Comparison of ENCODE assay signal across 24 cellular contexts in genomic region chr21:33815153-33815707, GRCh38.
DNase-seq lines count a peak whose midpoint lies in the region; ATAC-seq and TF ChIP-seq lines count a peak whose summit lies in the region.
"Had no signal": no experiment of that assay in that cellular context is flagged by ENCODE, and none has a peak within 500 bp of the region (broad histone marks: within the 10 kb centered on the region; RNA-seq: fewer than 3 reads in every experiment).

No MANE protein-coding gene starts in this region.

- H4K8ac ChIP-seq in H9 (replicated peaks; ENCODE audit: insufficient read length, low read depth, low read length) (no peak overlapping the region), mesendoderm (ENCODE audit: low read depth, low read length) (no peak overlapping the region)

- no peak for TF ChIP-seq CTCF in H9 (conservative IDR thresholded peaks at IDR 0.05)
- no peak for TF ChIP-seq CTCF in chondrocyte (IDR thresholded peaks at IDR 0.05)
- TF ChIP-seq CTCF in Peyer's patch (IDR thresholded peaks at IDR 0.05) = no peak
- TF ChIP-seq CTCF in A673 (conservative IDR thresholded peaks at IDR 0.05; ENCODE audit: low read depth, low read length) = no peak

- H3K36me3 Mint-ChIP-seq in H9 (ENCODE audit: insufficient read depth in 1 of 3, low read depth in 3 of 3) (peaks cover 26 to 72% (median 59%) of the 10 kb centered on the region in 3 experiments; a peak in 6 of 7 replicates), chondrocyte (ENCODE audit: low read depth) (peaks cover 34% of the 10 kb centered on the region)
- H3K36me3 Mint-ChIP-seq: natural killer cell had no signal

- H2BK120ac ChIP-seq in H9 (ENCODE audit: low read depth, low read length, poor library complexity, severe bottlenecking) (no peak overlapping the region), mesendoderm (ENCODE audit: low read depth, low read length) (no peak overlapping the region)

- H3K9me3 Mint-ChIP-seq in H9 (no peaks in the 10 kb centered on the region), chondrocyte (ENCODE audit: low read depth) (no peaks in the 10 kb centered on the region)
- H3K9me3 Mint-ChIP-seq: CD4-positive, alpha-beta T cell; natural killer cell had no signal

- H4K5ac ChIP-seq in H9 (ENCODE audit: insufficient read length, low read depth, low read length) = no peak overlapping the region
- no peak overlapping the region for H4K5ac ChIP-seq in mesendoderm (ENCODE audit: low read length)

- no peak overlapping the region for H3K18ac ChIP-seq in H9 (ENCODE audit: insufficient read length, low read depth, low read length)
- no peak overlapping the region for H3K18ac ChIP-seq in mesendoderm (ENCODE audit: low read length)

- peak overlapping the region in 4 of 11 experiments; percentile 46 to 99 (median 96); a peak in 8 of 22 replicates for H3K27ac ChIP-seq in BLaER1 treated with 17β-estradiol and CSF1 and Interleukin-3, amounts not matched to agents 10 nM and 100 nM
- H3K27ac ChIP-seq in H9 (ENCODE audit: insufficient read length, low read depth, low read length) (no peak overlapping the region), mesendoderm (ENCODE audit: low read depth, low read length) (no peak overlapping the region), Peyer's patch (no peak overlapping the region), A673 (ENCODE audit: low read depth, low read length, poor library complexity, severe bottlenecking) (no peak overlapping the region)
- H3K27ac ChIP-seq: body of pancreas, esophagus squamous epithelium, gastroesophageal sphincter, parathyroid adenoma, testis had no signal

- H3K9me3 ChIP-seq in BLaER1 treated with 17β-estradiol and CSF1 and Interleukin-3, amounts not matched to agents 10 nM and 100 nM (replicated peaks in 1 of 11) = no peaks in the 10 kb centered on the region
- H3K9me3 ChIP-seq in H9 (ENCODE audit: control insufficient read depth, low read depth, low read length) = no peaks in the 10 kb centered on the region
- no peaks in the 10 kb centered on the region for H3K9me3 ChIP-seq in Peyer's patch
- no peaks in the 10 kb centered on the region for H3K9me3 ChIP-seq in A673 (ENCODE audit: low read depth, low read length, poor library complexity, severe bottlenecking)
- H3K9me3 ChIP-seq: body of pancreas, esophagus squamous epithelium, gastroesophageal sphincter, SK-N-SH, testis had no signal

- peak overlapping the region in 3 of 11 experiments; percentile 56 to 92 (median 90); a peak in 5 of 22 replicates for H3K9ac ChIP-seq in BLaER1 treated with 17β-estradiol and CSF1 and Interleukin-3, amounts not matched to agents 10 nM and 100 nM
- H3K9ac ChIP-seq in H9 (ENCODE audit: extremely low read depth, insufficient read length, low read length) = no peak overlapping the region
- no peak overlapping the region for H3K9ac ChIP-seq in mesendoderm (ENCODE audit: low read length)
- H3K9ac ChIP-seq: parathyroid adenoma, SK-N-SH had no signal

- H3K4me3 ChIP-seq in BLaER1 treated with 17β-estradiol and CSF1 and Interleukin-3, amounts not matched to agents 10 nM and 100 nM = no peak overlapping the region
- H3K4me3 ChIP-seq in mesendoderm (ENCODE audit: low read length) = no peak overlapping the region
- H3K4me3 ChIP-seq in Peyer's patch = no peak overlapping the region
- H3K4me3 ChIP-seq in A673 (ENCODE audit: low read depth, low read length, poor library complexity, severe bottlenecking) = no peak overlapping the region
- H3K4me3 ChIP-seq: body of pancreas, esophagus squamous epithelium, gastroesophageal sphincter, testis had no signal

- H3K14ac ChIP-seq in H9 (ENCODE audit: insufficient read depth, low read length) = no peak overlapping the region

- H2BK12ac ChIP-seq in H9 (ENCODE audit: insufficient read length, low read depth, low read length) = no peak overlapping the region

- H3K4me1 ChIP-seq in BLaER1 treated with 17β-estradiol and CSF1 and Interleukin-3, amounts not matched to agents 10 nM and 100 nM = peaks cover 26 to 98% (median 31%) of the 10 kb centered on the region in 10 experiments
- H3K4me1 ChIP-seq in H9 (ENCODE audit: insufficient read depth, low read length) = no peaks in the 10 kb centered on the region; the same call in 1 of the 2 replicates
- H3K4me1 ChIP-seq in mesendoderm (ENCODE audit: control insufficient read depth, low read depth, low read length) = peaks cover 3% of the 10 kb centered on the region
- H3K4me1 ChIP-seq in Peyer's patch = peaks cover 0 to 7% (median 0%) of the 10 kb centered on the region in 4 donors
- peaks cover 11% of the 10 kb centered on the region for H3K4me1 ChIP-seq in A673 (ENCODE audit: insufficient read depth, low read length, poor library complexity, severe bottlenecking)
- H3K4me1 ChIP-seq: body of pancreas, parathyroid adenoma had no signal

- H2BK20ac ChIP-seq in H9 (ENCODE audit: low read depth, low read length, poor library complexity, severe bottlenecking) = no peak overlapping the region

- peaks cover 0 to 73% (median 25%) of the 10 kb centered on the region in 11 experiments; a peak in 16 of 22 replicates for H3K36me3 ChIP-seq in BLaER1 treated with 17β-estradiol and CSF1 and Interleukin-3, amounts not matched to agents 10 nM and 100 nM
- H3K36me3 ChIP-seq in mesendoderm (ENCODE audit: control insufficient read depth, insufficient read depth, low read length) (no peaks in the 10 kb centered on the region), Peyer's patch (peaks cover 0 to 34% (median 0%) of the 10 kb centered on the region in 3 donors), A673 (ENCODE audit: insufficient read depth, low read length, poor library complexity, severe bottlenecking) (no peaks in the 10 kb centered on the region)

- POLR2A ChIA-PET in A673 (lab: Charles Lee; ENCODE audit: low non-redundant PET) = no interaction called here

- no peak overlapping the region for H2BK15ac ChIP-seq in H9 (ENCODE audit: low read depth, low read length)
- no peak overlapping the region for H2BK15ac ChIP-seq in mesendoderm (replicated peaks; ENCODE audit: low read depth)

- WGBS in H9 (ENCODE audit: extremely low coverage, insufficient read length, low lambda C conversion rate) = no CpG with 5 or more reads among the region's 6 CpGs
- no CpG with 5 or more reads among the region's 6 CpGs for WGBS in mesendoderm (ENCODE audit: extremely low coverage, insufficient coverage, low lambda C conversion rate)

- CTCF ChIA-PET in A673 (lab: Charles Lee) = no interaction called here

- DNase-seq in H9 (no peak), chondrocyte (ENCODE audit: low spot score) (no peak), mesendoderm (peak; percentile 45), Peyer's patch (no peak), A673 (ENCODE audit: low spot score) (no peak)
- DNase-seq in activated T-cell treated with anti-CD3 and anti-CD28 coated beads, Interleukin-2, amount 50 U/mL, for 1 hour = no peak
- DNase-seq: activated CD8-positive, alpha-beta memory T cell treated with anti-CD3 and anti-CD28 coated beads, Interleukin-2, amount 50 U/mL, for 4 hours; activated effector memory CD4-positive, alpha-beta T cell treated with Interleukin-2 at 50 U/mL for 16 hours; CD4-positive, alpha-beta T cell; DMS153; esophagus squamous epithelium; kidney; natural killer cell; NCI-H2171; NCI-H526 treated with DMSO at 0.1 percent for 48 hours; SK-N-SH; stimulated activated CD4-positive, alpha-beta T cell treated with anti-CD3 and anti-CD28 coated beads, Interleukin-1b, Interleukin-23, amount 100 ng/mL, for 48 hours; T-helper 2 cell; testis had no signal

- no TSS peak for BruUV-seq in A673 (replicated peaks; lab: Mats Ljungman, UMichigan)

- H3K4me3 Mint-ChIP-seq in H9 (no peak overlapping the region), chondrocyte (ENCODE audit: unreplicated experiment) (no peak overlapping the region)
- H3K4me3 Mint-ChIP-seq: CD4-positive, alpha-beta T cell; natural killer cell had no signal

- no peak overlapping the region for H4K91ac ChIP-seq in H9 (ENCODE audit: insufficient read length, low read depth, low read length)

- H3K4me1 Mint-ChIP-seq in H9 = peaks cover 14 to 18% of the 10 kb centered on the region in 2 experiments
- peaks cover 41% of the 10 kb centered on the region for H3K4me1 Mint-ChIP-seq in chondrocyte (ENCODE audit: low read depth)
- H3K4me1 Mint-ChIP-seq: natural killer cell had no signal

- no peaks in the 10 kb centered on the region for H4K20me1 ChIP-seq in BLaER1 treated with 17β-estradiol and CSF1 and Interleukin-3, amounts not matched to agents 10 nM and 100 nM
- H4K20me1 ChIP-seq in H9 (ENCODE audit: control insufficient read depth, insufficient read depth, insufficient read length) = no peaks in the 10 kb centered on the region

- H2AK5ac ChIP-seq in H9 (ENCODE audit: insufficient read length, low read length) (no peak overlapping the region), mesendoderm (ENCODE audit: low read length) (no peak overlapping the region)

- H2AFZ ChIP-seq in H9 (ENCODE audit: low read length) = no peak overlapping the region
- H2AFZ ChIP-seq: parathyroid adenoma had no signal

- H3K79me2 ChIP-seq in H9 (ENCODE audit: insufficient read depth, low read length) = no peaks in the 10 kb centered on the region
- no peaks in the 10 kb centered on the region for H3K79me2 ChIP-seq in mesendoderm (ENCODE audit: control insufficient read depth, insufficient read depth, low read length)
- H3K79me2 ChIP-seq: parathyroid adenoma had no signal

- H3K4me2 ChIP-seq in BLaER1 treated with 17β-estradiol and CSF1 and Interleukin-3, amounts not matched to agents 10 nM and 100 nM = peak overlapping the region; percentile 7 to 92 (median 64)
- H3K4me2 ChIP-seq in H9 (ENCODE audit: insufficient read depth, insufficient read length, low read length) (no peak overlapping the region), mesendoderm (ENCODE audit: low read length) (no peak overlapping the region)
- H3K4me2 ChIP-seq: SK-N-SH had no signal

- no peak for ATAC-seq in GM21381 (IDR thresholded peaks at IDR 0.05; ENCODE audit: unreplicated experiment)
- ATAC-seq: body of pancreas, gastroesophageal sphincter, natural killer cell had no signal

- H3K4ac ChIP-seq in H9 (ENCODE audit: low read depth, low read length) = no peak overlapping the region
- no peak overlapping the region for H3K4ac ChIP-seq in mesendoderm (ENCODE audit: low read depth, low read length)

- intact Hi-C loops in A673 (cut with micrococcal nuclease; ENCODE audit: unreplicated experiment) = no loop called here

- TF ChIP-seq POLR2A in Peyer's patch (IDR thresholded peaks at IDR 0.05) = no peak

- H3K79me1 ChIP-seq in H9 (ENCODE audit: insufficient read depth, low read depth, low read length, poor library complexity, severe bottlenecking) (no peaks in the 10 kb centered on the region), mesendoderm (ENCODE audit: low read length) (no peaks in the 10 kb centered on the region)

- H3K23me2 ChIP-seq in H9 (ENCODE audit: insufficient read length, low read depth, low read length, poor library complexity, severe bottlenecking) = no peaks in the 10 kb centered on the region

- H3K56ac ChIP-seq in H9 (ENCODE audit: insufficient read length, low read depth, low read length) (no peak overlapping the region), mesendoderm (ENCODE audit: low read length) (no peak overlapping the region)

- H3T11ph ChIP-seq in H9 (ENCODE audit: low read length) = no peak overlapping the region

- no peaks in the 10 kb centered on the region for H3K27me3 ChIP-seq in BLaER1 treated with 17β-estradiol and CSF1 and Interleukin-3, amounts not matched to agents 10 nM and 100 nM
- H3K27me3 ChIP-seq in H9 (ENCODE audit: insufficient read depth, low read length) (no peaks in the 10 kb centered on the region), mesendoderm (ENCODE audit: insufficient read depth, low read length, poor library complexity) (no peaks in the 10 kb centered on the region), Peyer's patch (no peaks in the 10 kb centered on the region), A673 (replicated peaks; ENCODE audit: insufficient read depth, low read depth, low read length, poor library complexity) (no peaks in the 10 kb centered on the region)
- H3K27me3 ChIP-seq: body of pancreas, esophagus squamous epithelium, gastroesophageal sphincter, testis had no signal

- no peak overlapping the region for H3K23ac ChIP-seq in H9 (ENCODE audit: insufficient read length, low read depth, low read length)
- no peak overlapping the region for H3K23ac ChIP-seq in mesendoderm (ENCODE audit: low read length)

- H2BK5ac ChIP-seq in H9 (ENCODE audit: insufficient read length, low read length) = no peak overlapping the region
- no peak overlapping the region for H2BK5ac ChIP-seq in mesendoderm (ENCODE audit: low read length)

- H3K27me3 Mint-ChIP-seq in H9 (ENCODE audit: low read depth) = no peaks in the 10 kb centered on the region
- H3K27me3 Mint-ChIP-seq in chondrocyte (ENCODE audit: low read depth) = no peaks in the 10 kb centered on the region
- H3K27me3 Mint-ChIP-seq: CD4-positive, alpha-beta T cell had no signal

- H3K27ac Mint-ChIP-seq in H9 (peak overlapping the region in 2 of 3 experiments; percentile 3 to 19; a peak in 3 of 7 replicates), chondrocyte (ENCODE audit: unreplicated experiment) (peak overlapping the region; percentile 23)
- H3K27ac Mint-ChIP-seq: CD4-positive, alpha-beta T cell; natural killer cell had no signal

Comparison
In these comparisons a context has a peak if more than half of its experiments do, and no peak if none do; other contexts are left out.
1. H3K4me2 ChIP-seq: peak in BLaER1 treated with 17β-estradiol and CSF1 and Interleukin-3, amounts not matched to agents 10 nM and 100 nM (11 of 11); none in H9 (single experiment) and mesendoderm (single experiment).